In genomic region chr5:140113180-140113698, GRCh38 we compare ENCODE assay signal across 8 cellular contexts. TPM values are rescaled to one million over a fixed set of nuclear protein-coding genes. Genes with fewer than 3 reads are reported as not detected.
DNase-seq lines count a peak whose midpoint lies in the region; ATAC-seq and TF ChIP-seq lines count a peak whose summit lies in the region.

No MANE protein-coding gene starts in this region.

- H3K27me3 ChIP-seq in CD8-positive, alpha-beta memory T cell (ENCODE audit: insufficient read depth, low read length, poor library complexity, severe bottlenecking), result no peaks in the 10 kb centered on the region
- H3K27me3 ChIP-seq in HL-60 (ENCODE audit: insufficient read depth, poor library complexity, severe bottlenecking), result no peaks in the 10 kb centered on the region

- CTCF ChIA-PET in CD8-positive, alpha-beta memory T cell (lab: Charles Lee), result interaction anchor here (1.4 to 6.4 kb wide), 3 partner anchors 19 to 39 kb away, joined by 3 to 53 read pairs (median 7); no protein-coding TSS in a partner anchor

- peak overlapping the region; percentile 74 for H3K4me3 ChIP-seq in CD8-positive, alpha-beta memory T cell (ENCODE audit: low read length)
- peak overlapping the region; percentile 43 for H3K4me3 ChIP-seq in HL-60 (replicated peaks; ENCODE audit: insufficient read depth, low read length)
- peak overlapping the region; percentile 72 to 74 for H3K4me3 ChIP-seq in foreskin fibroblast (ENCODE audit: low read depth in 1 of 2, low read length in 2 of 2)

- peaks cover 62 to 88% (median 72%) of the 10 kb centered on the region in 3 donors for H3K4me1 Mint-ChIP-seq in CD8-positive, alpha-beta memory T cell
- H3K4me1 Mint-ChIP-seq in activated T-helper 17 cell treated with anti-CD3 and anti-CD28 coated beads, Interleukin-2, amount 50 U/mL, for 72 hours, result peaks cover 28% of the 10 kb centered on the region
- peaks cover 54% of the 10 kb centered on the region for H3K4me1 Mint-ChIP-seq in osteocyte (ENCODE audit: unreplicated experiment)

- no peaks in the 10 kb centered on the region for H3K36me3 ChIP-seq in CD8-positive, alpha-beta memory T cell (ENCODE audit: insufficient read depth, low read length)

- peak overlapping the region; percentile 90 to 99 (median 96) for H3K27ac Mint-ChIP-seq in CD8-positive, alpha-beta memory T cell
- peak overlapping the region; percentile 73 for H3K27ac Mint-ChIP-seq in activated T-helper 17 cell treated with anti-CD3 and anti-CD28 coated beads, Interleukin-2, amount 50 U/mL, for 72 hours
- peak overlapping the region; percentile 57 for H3K27ac Mint-ChIP-seq in osteocyte (ENCODE audit: unreplicated experiment)

- POLR2A ChIA-PET in CD8-positive, alpha-beta memory T cell (lab: Charles Lee), result interaction anchor here (0.7 to 1.6 kb wide), 3 partner anchors 13 to 62 kb away, joined by 3 to 4 read pairs (median 3); partner anchors contain the start of gene CYSTM1

- peak overlapping the region; percentile 68 for H3K27ac ChIP-seq in CD8-positive, alpha-beta memory T cell (ENCODE audit: low read depth, low read length)
- peak overlapping the region; percentile 65 for H3K27ac ChIP-seq in HL-60 (replicated peaks)

- H3K9me3 Mint-ChIP-seq in CD8-positive, alpha-beta memory T cell, result no peaks in the 10 kb centered on the region
- H3K9me3 Mint-ChIP-seq in activated T-helper 17 cell treated with anti-CD3 and anti-CD28 coated beads, Interleukin-2, amount 50 U/mL, for 72 hours, result no peaks in the 10 kb centered on the region
- H3K9me3 Mint-ChIP-seq in osteocyte (ENCODE audit: unreplicated experiment), result no peaks in the 10 kb centered on the region

- H3K27me3 Mint-ChIP-seq in CD8-positive, alpha-beta memory T cell, result peaks cover 2 to 4% of the 10 kb centered on the region in 2 donors
- H3K27me3 Mint-ChIP-seq in activated T-helper 17 cell treated with anti-CD3 and anti-CD28 coated beads, Interleukin-2, amount 50 U/mL, for 72 hours, result no peaks in the 10 kb centered on the region
- peaks cover 47% of the 10 kb centered on the region for H3K27me3 Mint-ChIP-seq in osteocyte (ENCODE audit: unreplicated experiment)

- no peak for ATAC-seq in activated T-helper 17 cell treated with anti-CD3 and anti-CD28 coated beads, Interleukin-2, amount 50 U/mL, for 72 hours (replicated peaks)
- ATAC-seq in GM21367 (IDR thresholded peaks at IDR 0.05; ENCODE audit: unreplicated experiment), result no peak

- peaks cover 0 to 10% (median 0%) of the 10 kb centered on the region in 3 donors for H3K36me3 Mint-ChIP-seq in CD8-positive, alpha-beta memory T cell
- H3K36me3 Mint-ChIP-seq in activated T-helper 17 cell treated with anti-CD3 and anti-CD28 coated beads, Interleukin-2, amount 50 U/mL, for 72 hours (ENCODE audit: low read depth), result peaks cover 29% of the 10 kb centered on the region
- no peaks in the 10 kb centered on the region for H3K36me3 Mint-ChIP-seq in osteocyte (ENCODE audit: unreplicated experiment)

- no peak for TF ChIP-seq CTCF in HL-60 (IDR thresholded peaks at IDR 0.05; ENCODE audit: insufficient read depth, low read length)
- TF ChIP-seq CTCF in foreskin fibroblast (IDR thresholded peaks at IDR 0.05; ENCODE audit: low read depth, low read length), result no peak
- TF ChIP-seq CTCF in osteocyte (IDR thresholded peaks at IDR 0.05), result no peak

- no peaks in the 10 kb centered on the region for H3K9me3 ChIP-seq in CD8-positive, alpha-beta memory T cell (ENCODE audit: low read length)

- H3K4me3 Mint-ChIP-seq in CD8-positive, alpha-beta memory T cell, result peak overlapping the region; percentile 94 to 98 (median 95)
- peak overlapping the region; percentile 97 for H3K4me3 Mint-ChIP-seq in activated T-helper 17 cell treated with anti-CD3 and anti-CD28 coated beads, Interleukin-2, amount 50 U/mL, for 72 hours
- H3K4me3 Mint-ChIP-seq in osteocyte (ENCODE audit: unreplicated experiment), result peak overlapping the region; percentile 81

- H3K4me1 ChIP-seq in CD8-positive, alpha-beta memory T cell (ENCODE audit: insufficient read depth, low read length), result peaks cover 71% of the 10 kb centered on the region

- DNase-seq in CD8-positive, alpha-beta memory T cell, result peak; percentile 15 to 68 (median 39)
- DNase-seq in HL-60 (ENCODE audit: low read depth in 1 of 2, low spot score in 1 of 2), result no peak
- peak in 1 of 2 donors; percentile 36 for DNase-seq in foreskin fibroblast
- no peak for DNase-seq in osteocyte (ENCODE audit: extremely low spot score, unreplicated experiment)
- DNase-seq in ecto neural progenitor cell (ENCODE audit: low spot score), result no peak
- DNase-seq in amniotic stem cell (lab: John Stamatoyannopoulos, UW), result no peak

RNA-seq across cellular contexts. Expression of gene PURA, which starts 0.7 kb away (rescaled TPM):
- 10 to 100 TPM; 14.8 to 16.4 TPM for total RNA-seq in CD8-positive, alpha-beta memory T cell
- polyA plus RNA-seq in CD8-positive, alpha-beta memory T cell, result 4.8 TPM
- total RNA-seq in activated T-helper 17 cell treated with anti-CD3 and anti-CD28 coated beads, Interleukin-2, amount 50 U/mL, for 72 hours, result 10 to 100 TPM; 11.1 to 14.3 TPM
- total RNA-seq in osteocyte, result 11.4 and 11.5 TPM in 2 replicates

RNA-seq across cellular contexts. Expression of gene IGIP, which starts 12.5 kb away (rescaled TPM):
- 1 to 10 TPM; 3.7 to 4.1 TPM for total RNA-seq in CD8-positive, alpha-beta memory T cell
- 0.29 TPM for polyA plus RNA-seq in CD8-positive, alpha-beta memory T cell
- total RNA-seq in activated T-helper 17 cell treated with anti-CD3 and anti-CD28 coated beads, Interleukin-2, amount 50 U/mL, for 72 hours, result 1 to 10 TPM; 2.4 to 6.7 TPM
- 4.1 and 4.3 TPM in 2 replicates for total RNA-seq in osteocyte

Comparison
In these comparisons a context has a peak if more than half of its experiments do, and no peak if none do; other contexts are left out.
1. DNase-seq: peak in CD8-positive, alpha-beta memory T cell (5 of 5); none in HL-60 (0 of 2), osteocyte (single experiment), ecto neural progenitor cell (single experiment) and amniotic stem cell (single experiment).
2. Peak in every context shown above with its lines, with median percentiles within 50 percentile points of each other: H3K4me3 ChIP-seq, H3K27ac Mint-ChIP-seq and H3K4me3 Mint-ChIP-seq.